24 cellular contexts compared by ENCODE assay signal in the genomic region with DNA sequence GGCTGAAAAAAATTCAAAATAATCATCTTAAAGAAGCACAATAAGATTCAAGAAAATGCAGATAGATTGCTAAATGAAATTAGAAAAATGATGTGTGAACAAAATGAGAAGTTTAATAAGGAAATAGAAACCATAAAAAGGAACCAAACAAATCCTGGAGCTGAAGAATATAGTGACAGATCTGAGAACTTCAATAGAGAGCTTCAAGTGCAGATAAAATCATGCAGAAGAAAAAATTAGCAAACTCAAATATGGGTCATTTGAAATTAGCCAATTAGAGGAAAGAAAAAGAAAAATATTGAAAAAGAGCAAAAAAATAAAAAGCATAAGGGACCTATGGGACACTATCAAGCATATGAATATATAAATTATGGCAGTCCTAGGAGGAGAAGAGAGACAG.
"Had no signal": no experiment of that assay in that cellular context is flagged by ENCODE, and none has a peak within 500 bp of the region (broad histone marks: within the 10 kb centered on the region; RNA-seq: fewer than 3 reads in every experiment).

No MANE protein-coding gene starts in this region.

- H3K4me1 ChIP-seq: foreskin keratinocyte, lower lobe of right lung had no signal

- H3K27ac ChIP-seq: coronary artery, dorsolateral prefrontal cortex, esophagus muscularis mucosa, foreskin keratinocyte, gastroesophageal sphincter, heart left ventricle, hepatocyte, lower lobe of right lung had no signal

- H3K4me3 ChIP-seq: coronary artery, dorsolateral prefrontal cortex, esophagus muscularis mucosa, gastroesophageal sphincter, heart left ventricle, hepatocyte, lower lobe of right lung, mucosa of descending colon had no signal

- H3K27me3 Mint-ChIP-seq: naive B cell had no signal

- H3K27ac Mint-ChIP-seq: immature natural killer cell, mesothelial cell of epicardium, naive B cell had no signal

- H3K4me1 Mint-ChIP-seq: immature natural killer cell; mesothelial cell of epicardium; naive B cell; naive thymus-derived CD8-positive, alpha-beta T cell had no signal

- DNase-seq: dermis blood vessel endothelial cell; dorsolateral prefrontal cortex; effector CD4-positive, alpha-beta T cell; effector memory CD4-positive, alpha-beta T cell; foreskin keratinocyte; heart left ventricle; hypothalamus; immature natural killer cell; islet precursor cell; kidney; kidney glomerular epithelial cell; left colon; left ventricle myocardium superior; lower lobe of right lung; mesenchymal stem cell; mucosa of descending colon; naive B cell; naive thymus-derived CD8-positive, alpha-beta T cell had no signal

- ATAC-seq: foreskin keratinocyte; gastroesophageal sphincter; heart left ventricle; left colon; left lobe of liver; left ventricle myocardium superior; lower lobe of right lung; mucosa of descending colon; naive thymus-derived CD8-positive, alpha-beta T cell had no signal

- H3K36me3 ChIP-seq: esophagus muscularis mucosa, gastroesophageal sphincter, heart left ventricle, lower lobe of right lung had no signal

- H3K4me3 Mint-ChIP-seq: immature natural killer cell; mesothelial cell of epicardium; naive thymus-derived CD8-positive, alpha-beta T cell had no signal
